Comparison of ENCODE assay signal across 26 cellular contexts in genomic region chr7:74138945-74139843, GRCh38. TPM values are rescaled to one million over a fixed set of nuclear protein-coding genes. Genes with fewer than 3 reads are reported as not detected.
A peak's percentile ranks its signal among the peaks of the same experiment; 100 is the strongest.
DNase-seq lines count a peak whose midpoint lies in the region; ATAC-seq and TF ChIP-seq lines count a peak whose summit lies in the region.
"Had no signal": no experiment of that assay in that cellular context is flagged by ENCODE, and none has a peak within 500 bp of the region (broad histone marks: within the 10 kb centered on the region; RNA-seq: fewer than 3 reads in every experiment).

No MANE protein-coding gene starts in this region.

- H3K4me1 ChIP-seq in HUES6 (ENCODE audit: control insufficient read depth, insufficient read depth, low read length) = peaks cover 23% of the 10 kb centered on the region
- H3K4me1 ChIP-seq in esophagus muscularis mucosa = no peaks in the 10 kb centered on the region
- H3K4me1 ChIP-seq: body of pancreas, uterus had no signal

- TF ChIP-seq POLR2A in esophagus muscularis mucosa (IDR thresholded peaks at IDR 0.05; ENCODE audit: low read depth) = no peak

- WGBS in esophagus muscularis mucosa = 92% methylated on average over 13 of the region's 16 CpGs

- peak overlapping the region; percentile 35; the same call in 1 of the 2 replicates for H3K27ac ChIP-seq in HUES6 (ENCODE audit: low read depth, low read length)
- H3K27ac ChIP-seq in esophagus muscularis mucosa (replicated peaks in 1 of 4) = no peak overlapping the region
- H3K27ac ChIP-seq: body of pancreas, foreskin keratinocyte, SJSA1, uterus had no signal

- peak; percentile 62 for DNase-seq in ELF-1 (ENCODE audit: low read depth, low spot score)
- peak; percentile 47 for DNase-seq in left ventricle myocardium superior
- DNase-seq in myocyte (ENCODE audit: low read depth) = peak; percentile 14
- DNase-seq in esophagus muscularis mucosa (ENCODE audit: extremely low spot score) = no peak
- DNase-seq in dedifferentiated amniotic fluid mesenchymal stem cell (ENCODE audit: extremely low spot score) = no peak
- DNase-seq in SKM-1 treated with dmso at 0.1 percent for 144 hours (lab: John Stamatoyannopoulos, UW; ENCODE audit: unreplicated experiment) = no peak
- DNase-seq: activated CD8-positive, alpha-beta memory T cell treated with anti-CD3 and anti-CD28 coated beads for 24 hours; activated gamma-delta T cell treated with Interleukin-2 at 50 U/mL for 16 hours; activated T-cell treated with anti-CD3 and anti-CD28 coated beads, Interleukin-2, amount 50 U/mL, for 1 hour; erythroblast; foreskin keratinocyte; HFFc6; hippocampal formation; left colon; naive thymus-derived CD4-positive, alpha-beta T cell; NCI-H1105 treated with DMSO at 0.1 percent for 48 hours; NCI-H2029 treated with DMSO at 0.1 percent for 48 hours; NCI-H446; right cardiac atrium; stimulated activated CD4-positive, alpha-beta T cell treated with anti-CD3 and anti-CD28 coated beads, Interleukin-12 subunit alpha, Interleukin-12 subunit beta, amount 100 ng/mL, for 4 hours; stimulated activated CD4-positive, alpha-beta T cell treated with anti-CD3 and anti-CD28 coated beads, Interleukin-4, amount 100 ng/mL, for 4 hours; stimulated activated naive CD4-positive, alpha-beta T cell; uterus had no signal

- H3K9me3 ChIP-seq in HUES6 (ENCODE audit: control insufficient read depth, insufficient read depth, low read depth, low read length) = peaks cover 1% of the 10 kb centered on the region; the same call in 1 of the 2 replicates
- H3K9me3 ChIP-seq in esophagus muscularis mucosa = no peaks in the 10 kb centered on the region
- H3K9me3 ChIP-seq: body of pancreas, SJSA1, uterus had no signal

- intact Hi-C loops in left ventricle myocardium superior (cut with micrococcal nuclease) (no loop called here), esophagus muscularis mucosa (cut with DNase I) (no loop called here)

- H3K27me3 ChIP-seq in HUES6 (ENCODE audit: control insufficient read depth, insufficient read depth, low read length) (no peaks in the 10 kb centered on the region), esophagus muscularis mucosa (no peaks in the 10 kb centered on the region)
- H3K27me3 ChIP-seq: body of pancreas, foreskin keratinocyte, SJSA1, uterus had no signal

- H3K36me3 ChIP-seq in HUES6 (ENCODE audit: control insufficient read depth, insufficient read depth, low read length) (no peaks in the 10 kb centered on the region), esophagus muscularis mucosa (no peaks in the 10 kb centered on the region)
- H3K36me3 ChIP-seq: SJSA1, uterus had no signal

- peak overlapping the region; percentile 64 for H3K9ac ChIP-seq in HUES6 (ENCODE audit: low read length)

- TF ChIP-seq EP300 in esophagus muscularis mucosa (IDR thresholded peaks at IDR 0.05) = no peak

- TF ChIP-seq CTCF in esophagus muscularis mucosa (IDR thresholded peaks at IDR 0.05) = no peak

- peak overlapping the region; percentile 41 for H3K4me3 ChIP-seq in HUES6 (ENCODE audit: low read depth, low read length)
- no peak overlapping the region for H3K4me3 ChIP-seq in esophagus muscularis mucosa
- H3K4me3 ChIP-seq: body of pancreas, SJSA1, uterus had no signal

- ATAC-seq in left ventricle myocardium superior = peak; percentile 79
- ATAC-seq: body of pancreas; foreskin keratinocyte; left colon; naive thymus-derived CD4-positive, alpha-beta T cell had no signal

RNA-seq across cellular contexts. Expression of gene EIF4H, which starts 35.0 kb away (rescaled TPM):
- total RNA-seq in left ventricle myocardium superior = 172 TPM
- total RNA-seq in myocyte = 304 and 308 TPM in 2 replicates
- 270 TPM for polyA plus RNA-seq in myocyte (2012)
- total RNA-seq in esophagus muscularis mucosa = 100 to 1,000 TPM; 212 to 351 (median 309) TPM

RNA-seq across cellular contexts. Expression of gene LIMK1, which starts 55.6 kb away (rescaled TPM):
- total RNA-seq in left ventricle myocardium superior = 9.4 TPM
- total RNA-seq in myocyte = 47.8 and 49.9 TPM in 2 replicates
- polyA plus RNA-seq in myocyte (2012) = 79.3 TPM
- 10 to 100 TPM in 3 of 4 donors, 1 to 10 TPM in 1; 10.0 to 19.3 (median 11.9) TPM for total RNA-seq in esophagus muscularis mucosa

Comparison
In these comparisons a context has a peak if more than half of its experiments do, and no peak if none do; other contexts are left out.
1. DNase-seq: peak in ELF-1 (single experiment), left ventricle myocardium superior (single experiment) and myocyte (single experiment); none in esophagus muscularis mucosa (single experiment), dedifferentiated amniotic fluid mesenchymal stem cell (single experiment) and SKM-1 treated with dmso at 0.1 percent for 144 hours (single experiment).